ENCODE assay signal across 29 cellular contexts in genomic region chr16:54842743-54843423, GRCh38.
"Had no signal": no experiment of that assay in that cellular context is flagged by ENCODE, and none has a peak within 500 bp of the region (broad histone marks: within the 10 kb centered on the region; RNA-seq: fewer than 3 reads in every experiment).

No MANE protein-coding gene starts in this region.

- H3K9me3 ChIP-seq: body of pancreas had no signal

- H3K4me2 ChIP-seq: hepatocyte had no signal

- H3K27ac Mint-ChIP-seq: activated CD4-positive, alpha-beta memory T cell treated with anti-CD3 and anti-CD28 coated beads, Interleukin-2, amount 10 ng/mL, durations not matched to agents 7 days and 5 days; activated CD4-positive, alpha-beta T cell treated with anti-CD3 and anti-CD28 coated beads, Interleukin-2, amount 10 ng/mL, durations not matched to agents 7 days and 5 days; activated naive CD8-positive, alpha-beta T cell; activated T-cell treated with anti-CD3 and anti-CD28 coated beads, Interleukin-2, amount 50 U/mL, for 24 hours; activated T-cell treated with anti-CD3 and anti-CD28 coated beads, Interleukin-2, amount 50 U/mL, for 72 hours; effector memory CD8-positive, alpha-beta T cell had no signal

- H3K4me3 ChIP-seq: body of pancreas, esophagus squamous epithelium, gastroesophageal sphincter, heart right ventricle, hepatocyte had no signal

- H3K4me3 Mint-ChIP-seq: activated CD4-positive, alpha-beta memory T cell treated with anti-CD3 and anti-CD28 coated beads, Interleukin-2, amount 10 ng/mL, durations not matched to agents 7 days and 5 days; activated CD4-positive, alpha-beta T cell treated with anti-CD3 and anti-CD28 coated beads, Interleukin-2, amount 10 ng/mL, durations not matched to agents 7 days and 5 days; activated naive CD8-positive, alpha-beta T cell; activated T-cell treated with anti-CD3 and anti-CD28 coated beads, Interleukin-2, amount 50 U/mL, for 24 hours; activated T-cell treated with anti-CD3 and anti-CD28 coated beads, Interleukin-2, amount 50 U/mL, for 72 hours; effector memory CD8-positive, alpha-beta T cell had no signal

- H3K4me1 Mint-ChIP-seq: activated CD4-positive, alpha-beta memory T cell treated with anti-CD3 and anti-CD28 coated beads, Interleukin-2, amount 10 ng/mL, durations not matched to agents 7 days and 5 days had no signal

- ATAC-seq: activated T-cell treated with anti-CD3 and anti-CD28 coated beads, Interleukin-2, amount 50 U/mL, for 72 hours; body of pancreas; effector memory CD8-positive, alpha-beta T cell; gastroesophageal sphincter; heart right ventricle had no signal

- H2AFZ ChIP-seq: hepatocyte had no signal

- H3K36me3 Mint-ChIP-seq: activated naive CD8-positive, alpha-beta T cell had no signal

- H3K27me3 Mint-ChIP-seq: activated CD4-positive, alpha-beta memory T cell treated with anti-CD3 and anti-CD28 coated beads, Interleukin-2, amount 10 ng/mL, durations not matched to agents 7 days and 5 days; activated CD4-positive, alpha-beta T cell treated with anti-CD3 and anti-CD28 coated beads, Interleukin-2, amount 10 ng/mL, durations not matched to agents 7 days and 5 days; effector memory CD8-positive, alpha-beta T cell had no signal

- DNase-seq: activated CD4-positive, alpha-beta memory T cell treated with anti-CD3 and anti-CD28 coated beads, Interleukin-2, amount 10 ng/mL, durations not matched to agents 7 days and 5 days; activated CD4-positive, alpha-beta T cell treated with anti-CD3 and anti-CD28 coated beads for 1 hour; activated CD4-positive, alpha-beta T cell treated with anti-CD3 and anti-CD28 coated beads for 4 hours; activated CD4-positive, alpha-beta T cell treated with anti-CD3 and anti-CD28 coated beads, Interleukin-2, amount 10 ng/mL, durations not matched to agents 7 days and 5 days; activated CD4-positive, alpha-beta T cell treated with anti-CD3 and anti-CD28 coated beads, Interleukin-2, amount 50 U/mL, for 4 hours; activated CD4-positive, CD25-positive, alpha-beta regulatory T cell; activated CD8-positive, alpha-beta memory T cell treated with anti-CD3 and anti-CD28 coated beads, Interleukin-2, amount 50 U/mL, for 48 hours; activated gamma-delta T cell; activated naive CD4-positive, alpha-beta T cell treated with anti-CD3 and anti-CD28 coated beads, Interleukin-2, amount 50 U/mL, for 16 hours; activated naive CD4-positive, alpha-beta T cell treated with Interleukin-2 at 50 U/mL for 16 hours; activated T-cell treated with anti-CD3 and anti-CD28 coated beads for 4 hours; activated T-cell treated with anti-CD3 and anti-CD28 coated beads, Interleukin-2, amount 50 U/mL, for 24 hours; activated T-cell treated with anti-CD3 and anti-CD28 coated beads, Interleukin-2, amount 50 U/mL, for 72 hours; amygdala; aorta; body of pancreas; caudate nucleus; cortex of kidney; dermis blood vessel endothelial cell; effector CD4-positive, alpha-beta T cell; effector memory CD8-positive, alpha-beta T cell; esophagus squamous epithelium; foreskin melanocyte; heart right ventricle; T-helper 2 cell had no signal

- H3K9me3 Mint-ChIP-seq: activated CD4-positive, alpha-beta memory T cell treated with anti-CD3 and anti-CD28 coated beads, Interleukin-2, amount 10 ng/mL, durations not matched to agents 7 days and 5 days had no signal

- FAIRE-seq: colon had no signal

- H3K36me3 ChIP-seq: esophagus squamous epithelium, gastroesophageal sphincter, heart right ventricle had no signal

- H3K27ac ChIP-seq: body of pancreas, esophagus squamous epithelium, gastroesophageal sphincter, heart right ventricle, hepatocyte had no signal

- H3K27me3 ChIP-seq: body of pancreas, esophagus squamous epithelium, heart right ventricle, hepatocyte had no signal

- H3K4me1 ChIP-seq: gastroesophageal sphincter had no signal

- H3K79me2 ChIP-seq: hepatocyte had no signal
